ENCODE assay signal across 8 cellular contexts in genomic region chr10:102504179-102504975, GRCh38. TPM values are rescaled to one million over a fixed set of nuclear protein-coding genes. Genes with fewer than 3 reads are reported as not detected.
A peak's percentile ranks its signal among the peaks of the same experiment; 100 is the strongest.
DNase-seq lines count a peak whose midpoint lies in the region; ATAC-seq, FAIRE-seq and TF ChIP-seq lines count a peak whose summit lies in the region.

No MANE protein-coding gene starts in this region.

- no peak for TF ChIP-seq CTCF in ascending aorta (IDR thresholded peaks at IDR 0.05)

- H3K9me3 ChIP-seq in ascending aorta (no peaks in the 10 kb centered on the region), iPS-18c (ENCODE audit: control insufficient read depth, insufficient read depth, low read length) (no peaks in the 10 kb centered on the region)

- no peak for ATAC-seq in HG03108 (IDR thresholded peaks at IDR 0.05; ENCODE audit: unreplicated experiment)
- ATAC-seq in GM19397 (IDR thresholded peaks at IDR 0.05; ENCODE audit: unreplicated experiment): no peak
- ATAC-seq in HG03565 (IDR thresholded peaks at IDR 0.05; ENCODE audit: unreplicated experiment): no peak

- peaks cover 9 to 14% of the 10 kb centered on the region in 2 donors for H3K4me1 ChIP-seq in ascending aorta

- no peaks in the 10 kb centered on the region for H3K27me3 ChIP-seq in ascending aorta

- peak overlapping the region; percentile 66 to 68 for H3K27ac ChIP-seq in ascending aorta
- H3K27ac ChIP-seq in skin epidermis: peak overlapping the region; percentile 68 to 94 (median 90)

- FAIRE-seq in GM19239 (lab: Jason Lieb, UNC): peak; percentile 67

- intact Hi-C loops in ascending aorta (cut with DNase I): loop anchor here (5.0 to 10.0 kb wide), 3 partner anchors 93 to 1150 kb away; partner anchors contain the start of genes BTRC and PITX3

- peak overlapping the region; percentile 91 to 93 for H3K4me3 ChIP-seq in ascending aorta
- peak overlapping the region; percentile 56 for H3K4me3 ChIP-seq in iPS-18c (ENCODE audit: insufficient read depth, low read depth, low read length)
- H3K4me3 ChIP-seq in skin epidermis: peak overlapping the region; percentile 77 to 99 (median 92)

- H3K36me3 ChIP-seq in ascending aorta: peaks cover 0 to 3% of the 10 kb centered on the region in 2 donors

- DNase-seq in GM19239 (ENCODE audit: insufficient read length, low spot score) (no peak), RPMI8226 (peak; percentile 63), ascending aorta (ENCODE audit: low spot score in 2 of 2) (no peak)

RNA-seq across cellular contexts. Expression of gene SUFU, which starts 0.6 kb away (rescaled TPM):
- total RNA-seq in ascending aorta: 17.3 TPM

RNA-seq across cellular contexts. Expression of gene ACTR1A, which starts 1.9 kb away (rescaled TPM):
- 200 TPM for total RNA-seq in ascending aorta

RNA-seq across cellular contexts. Expression of gene C10orf95, which starts 53.0 kb away (rescaled TPM):
- not detected for total RNA-seq in ascending aorta
